8 cellular contexts compared by ENCODE assay signal in the genomic region with DNA sequence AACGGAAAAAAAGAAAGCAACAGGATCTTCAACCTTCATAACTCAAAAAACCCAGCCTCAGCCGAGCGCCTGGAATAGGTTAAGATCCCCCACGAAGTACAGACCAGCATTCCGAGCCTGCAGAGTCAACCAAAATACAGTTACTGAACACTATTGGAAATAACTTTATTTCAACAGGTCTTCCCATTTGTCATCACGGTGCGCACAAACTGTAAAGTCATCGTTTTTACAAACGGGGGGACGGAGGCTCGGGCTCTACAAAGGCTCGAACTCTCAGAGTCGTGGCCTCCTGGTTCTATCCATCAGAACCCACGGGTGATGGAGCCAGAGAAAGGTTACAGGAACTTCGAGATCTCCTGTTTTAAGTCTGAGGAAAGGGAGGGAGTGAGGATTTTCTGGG. TPM values are rescaled to one million over a fixed set of nuclear protein-coding genes. Genes with fewer than 3 reads are reported as not detected.
A peak's percentile ranks its signal among the peaks of the same experiment; 100 is the strongest.
DNase-seq lines count a peak whose midpoint lies in the region; ATAC-seq and TF ChIP-seq lines count a peak whose summit lies in the region.

No MANE protein-coding gene starts in this region.

- DNase-seq in AG04450 (ENCODE audit: low read depth, low spot score) = no peak
- DNase-seq in right cardiac atrium = no peak
- no peak for DNase-seq in skeletal muscle cell (ENCODE audit: low read depth)
- DNase-seq in NCI-H510A treated with DMSO at 0.1 percent for 48 hours (lab: John Stamatoyannopoulos, UW) = no peak

- no peaks in the 10 kb centered on the region for H3K27me3 ChIP-seq in AG04450 (ENCODE audit: control insufficient read depth, insufficient read depth, low read length)
- no peaks in the 10 kb centered on the region for H3K27me3 ChIP-seq in right cardiac atrium (ENCODE audit: control insufficient read depth, insufficient read depth)

- peak overlapping the region; percentile 94 for H3K27ac ChIP-seq in AG04450 (ENCODE audit: low read depth, low read length)
- peak overlapping the region; percentile 100 for H3K27ac ChIP-seq in HEK293 (ENCODE audit: extremely low read depth, low read depth, low read length)
- H3K27ac ChIP-seq in right cardiac atrium (ENCODE audit: low read length) = peak overlapping the region; percentile 99

- H3K4me1 ChIP-seq in HEK293 (ENCODE audit: control insufficient read depth, insufficient read depth, low read length) (peaks cover 16% of the 10 kb centered on the region), right cardiac atrium (ENCODE audit: control insufficient read depth, insufficient read depth, low read length) (peaks cover 3% of the 10 kb centered on the region)

- peaks cover 26 to 35% of the 10 kb centered on the region in 2 experiments for H3K36me3 ChIP-seq in HEK293 (ENCODE audit: control insufficient read depth in 2 of 2, insufficient read depth in 1 of 2, low read length in 2 of 2)

- H3K4me1 Mint-ChIP-seq in activated T-helper 17 cell treated with anti-CD3 and anti-CD28 coated beads, Interleukin-2, amount 50 U/mL, for 72 hours = peaks cover 15% of the 10 kb centered on the region

- peak overlapping the region; percentile 100 for H3K27ac Mint-ChIP-seq in activated T-helper 17 cell treated with anti-CD3 and anti-CD28 coated beads, Interleukin-2, amount 50 U/mL, for 72 hours

- no peak for ATAC-seq in activated T-helper 17 cell treated with anti-CD3 and anti-CD28 coated beads, Interleukin-2, amount 50 U/mL, for 72 hours (replicated peaks)
- ATAC-seq in right cardiac atrium (no peak), GM18870 (IDR thresholded peaks at IDR 0.05; ENCODE audit: unreplicated experiment) (no peak), HG02759 (IDR thresholded peaks at IDR 0.05; ENCODE audit: unreplicated experiment) (no peak)

- no peak for TF ChIP-seq CTCF in AG04450 (IDR thresholded peaks at IDR 0.05; ENCODE audit: low read depth, low read length)
- no peak for TF ChIP-seq CTCF in HEK293 (tag by site-specific recombination; IDR thresholded peaks at IDR 0.05)

- peak overlapping the region; percentile 100 for H3K4me3 Mint-ChIP-seq in activated T-helper 17 cell treated with anti-CD3 and anti-CD28 coated beads, Interleukin-2, amount 50 U/mL, for 72 hours

- H3K9me3 ChIP-seq in AG04450 (ENCODE audit: control insufficient read depth, insufficient read depth, low read length) (no peaks in the 10 kb centered on the region; the same call in 1 of the 2 replicates), HEK293 (ENCODE audit: control insufficient read depth, insufficient read depth, low read depth, low read length) (no peaks in the 10 kb centered on the region), right cardiac atrium (ENCODE audit: control insufficient read depth, low read length) (no peaks in the 10 kb centered on the region)

- peaks cover 67% of the 10 kb centered on the region for H3K36me3 Mint-ChIP-seq in activated T-helper 17 cell treated with anti-CD3 and anti-CD28 coated beads, Interleukin-2, amount 50 U/mL, for 72 hours (ENCODE audit: low read depth)

- CTCF ChIA-PET in AG04450 (lab: Charles Lee) = interaction anchor here (1.2 kb wide), 1 partner anchor 33 kb away, joined by 3 read pairs; no protein-coding TSS in a partner anchor
- CTCF ChIA-PET in HEK293 (lab: Yijun Ruan, JAX) = no interaction called here

- no peaks in the 10 kb centered on the region for H3K9me3 Mint-ChIP-seq in activated T-helper 17 cell treated with anti-CD3 and anti-CD28 coated beads, Interleukin-2, amount 50 U/mL, for 72 hours

- WGBS in right cardiac atrium = under 1% methylated on average over 15 of the region's 15 CpGs

- intact Hi-C loops in right cardiac atrium (cut with DNase I) = loop anchor here in 1 of 4 donors (5.0 kb wide), 1 partner anchor 37 kb away; no protein-coding TSS in a partner anchor

- H3K4me3 ChIP-seq in AG04450 (ENCODE audit: low read depth, low read length) (peak overlapping the region; percentile 88), HEK293 (ENCODE audit: low read depth, low read length) (peak overlapping the region; percentile 93), right cardiac atrium (ENCODE audit: low read length) (peak overlapping the region; percentile 97), skeletal muscle cell (ENCODE audit: low read depth, low read length) (peak overlapping the region; percentile 93)

- no peaks in the 10 kb centered on the region for H3K27me3 Mint-ChIP-seq in activated T-helper 17 cell treated with anti-CD3 and anti-CD28 coated beads, Interleukin-2, amount 50 U/mL, for 72 hours

- POLR2A ChIA-PET in AG04450 (lab: Yijun Ruan, JAX) = interaction anchor here (1.7 kb wide), 1 partner anchor 34 kb away, joined by 15 read pairs; no protein-coding TSS in a partner anchor
- POLR2A ChIA-PET in HEK293 (lab: Yijun Ruan, JAX) = interaction anchor here (0.8 to 2.6 kb wide), 8 partner anchors 8 to 118 kb away, joined by 3 to 25 read pairs (median 6); a partner anchor contains a TSS

TF ChIP-seq in HEK293, 187 proteins besides CTCF, POLR2A, EP300 and RAD21:
- TF ChIP-seq, protein P1, sequence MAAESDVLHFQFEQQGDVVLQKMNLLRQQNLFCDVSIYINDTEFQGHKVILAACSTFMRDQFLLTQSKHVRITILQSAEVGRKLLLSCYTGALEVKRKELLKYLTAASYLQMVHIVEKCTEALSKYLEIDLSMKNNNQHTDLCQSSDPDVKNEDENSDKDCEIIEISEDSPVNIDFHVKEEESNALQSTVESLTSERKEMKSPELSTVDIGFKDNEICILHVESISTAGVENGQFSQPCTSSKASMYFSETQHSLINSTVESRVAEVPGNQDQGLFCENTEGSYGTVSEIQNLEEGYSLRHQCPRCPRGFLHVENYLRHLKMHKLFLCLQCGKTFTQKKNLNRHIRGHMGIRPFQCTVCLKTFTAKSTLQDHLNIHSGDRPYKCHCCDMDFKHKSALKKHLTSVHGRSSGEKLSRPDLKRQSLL (tag by site-specific recombination; IDR thresholded peaks at IDR 0.05) = peak; percentile 72; the same call in 1 of the 2 replicates
- TF ChIP-seq, protein P2, sequence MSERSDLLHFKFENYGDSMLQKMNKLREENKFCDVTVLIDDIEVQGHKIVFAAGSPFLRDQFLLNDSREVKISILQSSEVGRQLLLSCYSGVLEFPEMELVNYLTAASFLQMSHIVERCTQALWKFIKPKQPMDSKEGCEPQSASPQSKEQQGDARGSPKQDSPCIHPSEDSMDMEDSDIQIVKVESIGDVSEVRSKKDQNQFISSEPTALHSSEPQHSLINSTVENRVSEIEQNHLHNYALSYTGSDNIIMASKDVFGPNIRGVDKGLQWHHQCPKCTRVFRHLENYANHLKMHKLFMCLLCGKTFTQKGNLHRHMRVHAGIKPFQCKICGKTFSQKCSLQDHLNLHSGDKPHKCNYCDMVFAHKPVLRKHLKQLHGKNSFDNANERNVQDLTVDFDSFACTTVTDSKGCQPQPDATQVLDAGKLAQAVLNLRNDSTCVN (tag by site-specific recombination; optimal IDR thresholded peaks at IDR 0.05) = no peak
- no peak for TF ChIP-seq ZNF155 (tag by site-specific recombination; IDR thresholded peaks at IDR 0.05)
- no peak for TF ChIP-seq ZNF600 (tag by site-specific recombination; IDR thresholded peaks at IDR 0.05)
- TF ChIP-seq ZNF426 (tag by site-specific recombination; IDR thresholded peaks at IDR 0.05) = peak; percentile 1; the same call in 1 of the 2 replicates
- no peak for TF ChIP-seq ZNF664 (tag by site-specific recombination; IDR thresholded peaks at IDR 0.05)
- TF ChIP-seq SCRT2 (tag by site-specific recombination; IDR thresholded peaks at IDR 0.05) = peak; percentile 92
- no peak for TF ChIP-seq ZNF19 (tag by site-specific recombination; IDR thresholded peaks at IDR 0.05; ENCODE audit: low read depth)
- TF ChIP-seq GLIS1 (tag by site-specific recombination; IDR thresholded peaks at IDR 0.05) = peak; percentile 51
- 0 out of 2 replicates have a peak, but pooled peaks have one; percentile 13 for TF ChIP-seq ZNF76 (tag by site-specific recombination; IDR thresholded peaks at IDR 0.05; ENCODE audit: borderline replicate concordance, low read depth)
- TF ChIP-seq, protein P3, sequence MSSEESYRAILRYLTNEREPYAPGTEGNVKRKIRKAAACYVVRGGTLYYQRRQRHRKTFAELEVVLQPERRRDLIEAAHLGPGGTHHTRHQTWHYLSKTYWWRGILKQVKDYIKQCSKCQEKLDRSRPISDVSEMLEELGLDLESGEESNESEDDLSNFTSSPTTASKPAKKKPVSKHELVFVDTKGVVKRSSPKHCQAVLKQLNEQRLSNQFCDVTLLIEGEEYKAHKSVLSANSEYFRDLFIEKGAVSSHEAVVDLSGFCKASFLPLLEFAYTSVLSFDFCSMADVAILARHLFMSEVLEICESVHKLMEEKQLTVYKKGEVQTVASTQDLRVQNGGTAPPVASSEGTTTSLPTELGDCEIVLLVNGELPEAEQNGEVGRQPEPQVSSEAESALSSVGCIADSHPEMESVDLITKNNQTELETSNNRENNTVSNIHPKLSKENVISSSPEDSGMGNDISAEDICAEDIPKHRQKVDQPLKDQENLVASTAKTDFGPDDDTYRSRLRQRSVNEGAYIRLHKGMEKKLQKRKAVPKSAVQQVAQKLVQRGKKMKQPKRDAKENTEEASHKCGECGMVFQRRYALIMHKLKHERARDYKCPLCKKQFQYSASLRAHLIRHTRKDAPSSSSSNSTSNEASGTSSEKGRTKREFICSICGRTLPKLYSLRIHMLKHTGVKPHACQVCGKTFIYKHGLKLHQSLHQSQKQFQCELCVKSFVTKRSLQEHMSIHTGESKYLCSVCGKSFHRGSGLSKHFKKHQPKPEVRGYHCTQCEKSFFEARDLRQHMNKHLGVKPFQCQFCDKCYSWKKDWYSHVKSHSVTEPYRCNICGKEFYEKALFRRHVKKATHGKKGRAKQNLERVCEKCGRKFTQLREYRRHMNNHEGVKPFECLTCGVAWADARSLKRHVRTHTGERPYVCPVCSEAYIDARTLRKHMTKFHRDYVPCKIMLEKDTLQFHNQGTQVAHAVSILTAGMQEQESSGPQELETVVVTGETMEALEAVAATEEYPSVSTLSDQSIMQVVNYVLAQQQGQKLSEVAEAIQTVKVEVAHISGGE (tag by site-specific recombination; conservative IDR thresholded peaks at IDR 0.05; ENCODE audit: low read depth) = no peak
- no peak for TF ChIP-seq ZNF121 (tag by site-specific recombination; IDR thresholded peaks at IDR 0.05)
- TF ChIP-seq SCRT1 (tag by site-specific recombination; IDR thresholded peaks at IDR 0.05; ENCODE audit: borderline replicate concordance) = peak; percentile 53; the same call in 1 of the 2 replicates
TF ChIP-seq in HEK293: peak in this region for 6.

RNA-seq across cellular contexts. Expression of a gene that starts 1.1 kb away (rescaled TPM):
- polyA plus RNA-seq in AG04450 (2011; rRNA removed) (884 and 1,187 TPM in 2 replicates), right cardiac atrium (366 TPM)
- 735 and 802 TPM in 2 replicates for polyA minus RNA-seq in AG04450 (2011; rRNA and poly(A)+ RNA removed)
- total RNA-seq in activated T-helper 17 cell treated with anti-CD3 and anti-CD28 coated beads, Interleukin-2, amount 50 U/mL, for 72 hours = 100 to 1,000 TPM; 247 to 515 TPM
- 100 to 1,000 TPM; 484 to 570 (median 535) TPM for total RNA-seq in right cardiac atrium

RNA-seq across cellular contexts. Expression of a gene that starts 57.1 kb away (rescaled TPM):
- polyA plus RNA-seq in AG04450 (2011; rRNA removed) (88.1 and 110 TPM in 2 replicates), right cardiac atrium (21.3 TPM)
- polyA minus RNA-seq in AG04450 (2011; rRNA and poly(A)+ RNA removed) = 79.3 and 81.6 TPM in 2 replicates
- total RNA-seq in activated T-helper 17 cell treated with anti-CD3 and anti-CD28 coated beads, Interleukin-2, amount 50 U/mL, for 72 hours = 10 to 100 TPM; 15.5 to 21.6 TPM
- 10 to 100 TPM; 33.9 to 44.8 (median 38.9) TPM for total RNA-seq in right cardiac atrium
